Comparison of ENCODE assay signal across 8 cellular contexts in genomic region chr3:133805702-133806475, GRCh38. TPM values are rescaled to one million over a fixed set of nuclear protein-coding genes. Genes with fewer than 3 reads are reported as not detected.
A peak's percentile ranks its signal among the peaks of the same experiment; 100 is the strongest.
DNase-seq lines count a peak whose midpoint lies in the region; ATAC-seq and TF ChIP-seq lines count a peak whose summit lies in the region.

TSS of gene SRPRB (plus strand) at chr3:133805815. CDS start at chr3:133805849, 34 bp downstream.

- peak; percentile 99 for ATAC-seq in GM18502 (IDR thresholded peaks at IDR 0.05; ENCODE audit: poor library complexity, unreplicated experiment)
- peak; percentile 98 for ATAC-seq in HG02943 (IDR thresholded peaks at IDR 0.05; ENCODE audit: low read depth, unreplicated experiment)
- ATAC-seq in T-helper 17 cell: peak; percentile 96
- peak; percentile 100 for ATAC-seq in psoas muscle

- intact Hi-C loops in psoas muscle (cut with DNase I): loop anchor here in 1 of 2 donors (5.0 kb wide), 1 partner anchor 144 kb away; the partner anchor contains the start of gene TOPBP1

- H3K9me3 ChIP-seq in T-helper 17 cell (ENCODE audit: control insufficient read depth, low read length, poor library complexity, severe bottlenecking) (no peaks in the 10 kb centered on the region), right atrium auricular region (no peaks in the 10 kb centered on the region), psoas muscle (no peaks in the 10 kb centered on the region)

- 0% methylated on average over 52 to 53 of the region's 53 CpGs for WGBS in psoas muscle, 3 donors
- WGBS in urinary bladder: under 1% methylated on average over 53 of the region's 53 CpGs

- DNase-seq in NCI-H187 (lab: John Stamatoyannopoulos, UW) (peak; percentile 78 to 93), T-helper 17 cell (peak; percentile 92 to 94 (median 94)), amygdala (lab: John Stamatoyannopoulos, UW) (peak; percentile 20 to 97 (median 90)), right atrium auricular region (ENCODE audit: low spot score) (peak; percentile 92), psoas muscle (peak; percentile 95 to 97)

- peaks cover 0 to 14% of the 10 kb centered on the region in 2 donors for H3K4me1 ChIP-seq in right atrium auricular region
- no peaks in the 10 kb centered on the region for H3K4me1 ChIP-seq in psoas muscle
- H3K4me1 ChIP-seq in urinary bladder (ENCODE audit: insufficient read depth): no peaks in the 10 kb centered on the region

- peak within 1 kb of the TSS; percentile 96 for H3K27ac Mint-ChIP-seq in T-helper 17 cell

- H3K27ac ChIP-seq in right atrium auricular region (peak within 1 kb of the TSS; percentile 73 to 76), psoas muscle (peak within 1 kb of the TSS; percentile 75), urinary bladder (ENCODE audit: low read depth) (no peak within 1 kb of the TSS)

- peak within 1 kb of the TSS; percentile 87 to 90 for H3K4me3 ChIP-seq in right atrium auricular region
- H3K4me3 ChIP-seq in psoas muscle: peak within 1 kb of the TSS; percentile 85
- H3K4me3 ChIP-seq in urinary bladder (ENCODE audit: low read depth, low read length): peak within 1 kb of the TSS; percentile 75

- peaks cover 14% of the 10 kb centered on the region for H3K4me1 Mint-ChIP-seq in T-helper 17 cell

- no peak for TF ChIP-seq CTCF in right atrium auricular region (IDR thresholded peaks at IDR 0.05)
- no peak for TF ChIP-seq CTCF in psoas muscle (IDR thresholded peaks at IDR 0.05)

- peaks cover 19% of the 10 kb centered on the region for H3K27me3 Mint-ChIP-seq in T-helper 17 cell

- peak within 1 kb of the TSS; percentile 98 for H3K4me3 Mint-ChIP-seq in T-helper 17 cell

- no peaks in the 10 kb centered on the region for H3K36me3 Mint-ChIP-seq in T-helper 17 cell (ENCODE audit: low read depth)

- H3K36me3 ChIP-seq in right atrium auricular region: peaks cover 7% of the 10 kb centered on the region
- H3K36me3 ChIP-seq in psoas muscle (ENCODE audit: insufficient read depth in 1 of 2, low read depth in 1 of 2): peaks cover 3 to 38% of the 10 kb centered on the region in 2 donors
- no peaks in the 10 kb centered on the region for H3K36me3 ChIP-seq in urinary bladder (ENCODE audit: insufficient read depth)

- no peaks in the 10 kb centered on the region for H3K27me3 ChIP-seq in right atrium auricular region
- H3K27me3 ChIP-seq in psoas muscle (ENCODE audit: insufficient read depth in 3 of 3, low read length in 2 of 3): no peaks in the 10 kb centered on the region

RNA-seq across cellular contexts. Expression of gene SRPRB, which starts in this region (rescaled TPM):
- 10 to 100 TPM; 34.5 to 37.3 TPM for total RNA-seq in T-helper 17 cell
- 10 to 100 TPM; 16.4 to 24.8 TPM for total RNA-seq in right atrium auricular region
- 10 to 100 TPM; 28.0 to 52.3 (median 43.1) TPM for total RNA-seq in psoas muscle
- 10 to 100 TPM; 33.5 to 70.4 (median 48.9) TPM for polyA plus RNA-seq in psoas muscle
- total RNA-seq in urinary bladder: 43.9 TPM
- polyA plus RNA-seq in urinary bladder: 25.2 TPM
